1 cellular context compared by ENCODE assay signal in the genomic region with DNA sequence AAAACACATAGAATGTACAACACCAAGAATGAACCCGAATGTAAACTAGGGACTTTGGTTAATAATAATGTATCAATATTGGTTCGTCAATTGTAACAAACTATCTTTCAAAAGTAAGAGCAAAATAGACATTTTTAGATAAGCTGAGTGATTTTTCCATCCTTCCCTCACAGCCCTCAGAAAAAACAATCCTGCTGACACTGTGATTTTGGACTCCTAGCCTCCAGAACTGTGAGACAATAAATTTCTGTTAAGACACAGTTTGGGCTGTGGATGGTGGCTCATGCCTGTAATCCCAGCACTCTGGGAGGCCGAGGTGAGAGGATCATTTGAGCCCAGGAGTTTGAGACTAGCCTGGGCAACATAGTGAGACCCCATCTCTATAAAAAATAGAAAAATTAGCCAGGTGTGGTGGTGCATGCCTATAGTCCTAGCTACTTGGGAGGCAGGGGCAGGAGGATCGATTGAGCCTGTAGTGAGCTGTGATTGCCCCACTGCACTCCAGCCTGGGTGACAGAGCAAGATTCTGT.
TF ChIP-seq lines count a peak whose summit lies in the region.

No MANE protein-coding gene starts in this region.

TF ChIP-seq in K562, 482 proteins besides CTCF, POLR2A, EP300 and RAD21:
- 0 out of 2 replicates have a peak, but pooled peaks have one; percentile 33 for TF ChIP-seq ADNP (tag; IDR thresholded peaks at IDR 0.05)
- TF ChIP-seq MAFG (tag; conservative IDR thresholded peaks at IDR 0.05), result peak; percentile 52
- TF ChIP-seq ZNF316 (IDR thresholded peaks at IDR 0.05), result peak; percentile 85
- peak; percentile 75 for TF ChIP-seq C11orf30 (IDR thresholded peaks at IDR 0.05; ENCODE audit: low read depth)
- 0 out of 2 replicates have a peak, but pooled peaks have one; percentile 18 for TF ChIP-seq MAFF (IDR thresholded peaks at IDR 0.05; ENCODE audit: low read length)
- TF ChIP-seq ZNF121 (CRISPR knock-in tag; conservative IDR thresholded peaks at IDR 0.05), result peak; percentile 71
TF ChIP-seq in K562: peak in this region for 6; not testable (repeated sequence) for 476.
